ENCODE assay signal across 8 cellular contexts in genomic region chr19:43618921-43619261, GRCh38.
DNase-seq lines count a peak whose midpoint lies in the region; TF ChIP-seq lines count a peak whose summit lies in the region.

No MANE protein-coding gene starts in this region.

- peak overlapping the region; percentile 94 for H3K9ac ChIP-seq in HUES6 (ENCODE audit: low read length)

- in situ Hi-C loops in brain microvascular endothelial cell (cut with HindIII; ENCODE audit: low pct_ligation_motif_present, low sequenced_read_pairs), result no loop called here

- peak; percentile 76 for DNase-seq in D341Med (ENCODE audit: low spot score)
- peak; percentile 81 for DNase-seq in GM20000 (ENCODE audit: low spot score)
- DNase-seq in RWPE1 (ENCODE audit: low spot score), result peak; percentile 27
- peak; percentile 36 for DNase-seq in brain microvascular endothelial cell
- DNase-seq in kidney glomerular epithelial cell (lab: John Stamatoyannopoulos, UW), result peak; percentile 50
- DNase-seq in stimulated activated CD4-positive, alpha-beta T cell treated with anti-CD3 and anti-CD28 coated beads, TNF-alpha, amount 100 ng/mL, for 24 hours (ENCODE audit: low read depth in 3 of 3), result peak in 2 of 3 experiments; percentile 27 to 49
- DNase-seq in amniotic stem cell (lab: John Stamatoyannopoulos, UW), result no peak

- CTCF ChIA-PET in RWPE1 (lab: Yijun Ruan, JAX), result no interaction called here

- H3K27ac ChIP-seq in HUES6 (ENCODE audit: low read depth, low read length) (peak overlapping the region; percentile 95), RWPE1 (peak overlapping the region; percentile 93), brain microvascular endothelial cell (peak overlapping the region; percentile 90)

- H3K4me3 ChIP-seq in HUES6 (ENCODE audit: low read depth, low read length) (peak overlapping the region; percentile 83), brain microvascular endothelial cell (ENCODE audit: low read depth, low read length) (peak overlapping the region; percentile 79)

- TF ChIP-seq CTCF in GM20000 (IDR thresholded peaks at IDR 0.05; ENCODE audit: extremely low read depth, missing control alignments) (no peak), RWPE1 (conservative IDR thresholded peaks at IDR 0.05; ENCODE audit: low read depth) (no peak), brain microvascular endothelial cell (IDR thresholded peaks at IDR 0.05; ENCODE audit: low read depth, low read length, missing control alignments) (no peak)

- no peaks in the 10 kb centered on the region for H3K9me3 ChIP-seq in HUES6 (ENCODE audit: control insufficient read depth, insufficient read depth, low read depth, low read length)

- H3K36me3 ChIP-seq in HUES6 (ENCODE audit: control insufficient read depth, insufficient read depth, low read length), result peaks cover 3% of the 10 kb centered on the region
- H3K36me3 ChIP-seq in brain microvascular endothelial cell (replicated peaks), result no peaks in the 10 kb centered on the region

- POLR2A ChIA-PET in RWPE1 (lab: Yijun Ruan, JAX; ENCODE audit: low non-redundant PET), result no interaction called here

- H3K4me1 ChIP-seq in HUES6 (ENCODE audit: control insufficient read depth, insufficient read depth, low read length), result peaks cover 23% of the 10 kb centered on the region

- H3K27me3 ChIP-seq in HUES6 (ENCODE audit: control insufficient read depth, insufficient read depth, low read length) (no peaks in the 10 kb centered on the region), brain microvascular endothelial cell (replicated peaks) (no peaks in the 10 kb centered on the region)
